In the genomic region with DNA sequence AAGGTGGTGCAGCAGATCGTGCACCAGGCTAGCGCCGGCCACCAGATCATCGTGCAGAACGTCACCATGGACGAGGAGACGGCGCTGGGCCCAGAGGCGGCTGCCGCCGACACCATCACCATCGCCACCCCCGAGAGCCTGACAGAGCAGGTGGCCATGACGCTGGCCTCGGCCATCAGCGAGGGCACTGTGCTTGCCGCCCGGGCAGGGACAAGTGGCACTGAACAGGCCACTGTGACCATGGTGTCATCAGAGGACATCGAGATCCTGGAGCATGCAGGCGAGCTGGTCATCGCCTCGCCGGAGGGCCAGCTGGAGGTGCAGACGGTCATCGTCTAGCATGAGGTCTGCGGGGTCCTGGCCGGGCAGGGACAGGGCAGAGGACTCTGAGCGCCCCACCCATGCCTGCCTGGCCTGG, we compare ENCODE assay signal across 20 cellular contexts. TPM values are rescaled to one million over a fixed set of nuclear protein-coding genes. Genes with fewer than 3 reads are reported as not detected.
DNase-seq lines count a peak whose midpoint lies in the region; ATAC-seq, FAIRE-seq and TF ChIP-seq lines count a peak whose summit lies in the region.
"Had no signal": no experiment of that assay in that cellular context is flagged by ENCODE, and none has a peak within 500 bp of the region (broad histone marks: within the 10 kb centered on the region; RNA-seq: fewer than 3 reads in every experiment).

No MANE protein-coding gene starts in this region.

- no peak overlapping the region for H2BK120ac ChIP-seq in neuronal stem cell (ENCODE audit: low read depth, low read length)

- H3K27me3 ChIP-seq in GM12878 (replicated peaks in 1 of 2; ENCODE audit: control insufficient read depth in 2 of 2, insufficient read depth in 2 of 2, low read length in 1 of 2) (no peaks in the 10 kb centered on the region), neuronal stem cell (ENCODE audit: control insufficient read depth in 3 of 3, insufficient read depth in 3 of 3, low read depth in 1 of 3, low read length in 3 of 3) (peaks cover 0 to 22% (median 7%) of the 10 kb centered on the region in 3 experiments), left ventricle myocardium inferior (ENCODE audit: low read depth) (peaks cover 23% of the 10 kb centered on the region)
- H3K27me3 ChIP-seq: MG63 had no signal

- peak overlapping the region; percentile 30 for H4K91ac ChIP-seq in neuronal stem cell (ENCODE audit: low read depth, low read length, poor library complexity)

- H3K4me1 ChIP-seq in GM12878 (ENCODE audit: control insufficient read depth, insufficient read depth, low read length), result no peaks in the 10 kb centered on the region
- peaks cover 0 to 16% of the 10 kb centered on the region in 2 donors for H3K4me1 ChIP-seq in neuronal stem cell (ENCODE audit: control insufficient read depth in 2 of 2, insufficient read depth in 1 of 2, low read depth in 1 of 2, low read length in 2 of 2)
- H3K4me1 ChIP-seq in left ventricle myocardium inferior, result peaks cover 25% of the 10 kb centered on the region

- no peak overlapping the region for H3K14ac ChIP-seq in neuronal stem cell (ENCODE audit: low read length)

- RAD21 ChIA-PET in GM12878 (lab: Charles Lee; ENCODE audit: unreplicated experiment), result no interaction called here

- H3K4ac ChIP-seq in neuronal stem cell (ENCODE audit: low read length), result no peak overlapping the region

- no peaks in the 10 kb centered on the region for H4K20me1 ChIP-seq in GM12878 (ENCODE audit: control insufficient read depth, insufficient read depth)

- H3K9me3 Mint-ChIP-seq in activated CD4-positive, alpha-beta T cell treated with anti-CD3 and anti-CD28 coated beads, Interleukin-2, amount 10 ng/mL, durations not matched to agents 24 days and 14 days, result no peaks in the 10 kb centered on the region
- no peaks in the 10 kb centered on the region for H3K9me3 Mint-ChIP-seq in activated CD4-positive, alpha-beta T cell treated with anti-CD3 and anti-CD28 coated beads, Interleukin-2, amount 10 ng/mL, durations not matched to agents 7 days and 5 days
- H3K9me3 Mint-ChIP-seq in Calu3 (ENCODE audit: low read depth, unreplicated experiment), result no peaks in the 10 kb centered on the region
- H3K9me3 Mint-ChIP-seq: CD4-positive, CD25-positive, alpha-beta regulatory T cell had no signal

- 97% methylated on average over 26 of the region's 28 CpGs for WGBS in GM12878 (ENCODE audit: insufficient coverage, insufficient replicate concordance, low lambda C conversion rate, missing lambda C conversion rate)
- no CpG with 5 or more reads among the region's 28 CpGs for whole genome bisulfite sequencing in neuronal stem cell (ENCODE audit: extremely low coverage in 2 of 2, insufficient read length in 2 of 2, insufficient replicate concordance in 1 of 2), 2 donors

- in situ Hi-C loops in GM12878 (cut with MboI), result no loop called here

- no peak for FAIRE-seq in GM12878 (lab: Jason Lieb, UNC)

- peak overlapping the region; percentile 80 for H3K23ac ChIP-seq in neuronal stem cell (ENCODE audit: low read depth, low read length, poor library complexity)

- no peaks in the 10 kb centered on the region for H3K27me3 Mint-ChIP-seq in activated CD4-positive, alpha-beta T cell treated with anti-CD3 and anti-CD28 coated beads, Interleukin-2, amount 10 ng/mL, durations not matched to agents 24 days and 14 days
- no peaks in the 10 kb centered on the region for H3K27me3 Mint-ChIP-seq in activated CD4-positive, alpha-beta T cell treated with anti-CD3 and anti-CD28 coated beads, Interleukin-2, amount 10 ng/mL, durations not matched to agents 7 days and 5 days
- H3K27me3 Mint-ChIP-seq in Calu3 (ENCODE audit: unreplicated experiment), result no peaks in the 10 kb centered on the region

- TF ChIP-seq CTCF in Calu3 (IDR thresholded peaks at IDR 0.05; ENCODE audit: unreplicated experiment), result no peak
- TF ChIP-seq CTCF in GM12878 (IDR thresholded peaks at IDR 0.05 in 2 of 3, conservative IDR thresholded peaks at IDR 0.05 in 1 of 3; ENCODE audit: control insufficient read depth in 2 of 3, extremely low read depth in 1 of 3, insufficient read depth in 1 of 3, low read depth in 3 of 3, low read length in 3 of 3), result no peak
- no peak for TF ChIP-seq CTCF in left ventricle myocardium inferior (IDR thresholded peaks at IDR 0.05; ENCODE audit: borderline replicate concordance)

- no peak for ATAC-seq in GM12878

- H2AK5ac ChIP-seq in neuronal stem cell (ENCODE audit: low read depth, low read length), result no peak overlapping the region

- peak; percentile 10; the same call in 1 of the 2 replicates for TF ChIP-seq POLR2A in GM12878 (IDR thresholded peaks at IDR 0.05; ENCODE audit: low read depth, low read length)

- BruUV-seq in Calu3 (replicated peaks; lab: Mats Ljungman, UMichigan), result no TSS peak
- BruUV-seq in GM12878 (replicated peaks; lab: Mats Ljungman, UMichigan), result no TSS peak

- SMC1A ChIA-PET in GM12878 (lab: Charles Lee; ENCODE audit: uncharacterized antibody, unreplicated experiment), result no interaction called here

- peak overlapping the region; percentile 25 for H3K27ac Mint-ChIP-seq in activated CD4-positive, alpha-beta T cell treated with anti-CD3 and anti-CD28 coated beads, Interleukin-2, amount 10 ng/mL, durations not matched to agents 24 days and 14 days
- H3K27ac Mint-ChIP-seq in activated CD4-positive, alpha-beta T cell treated with anti-CD3 and anti-CD28 coated beads, Interleukin-2, amount 10 ng/mL, durations not matched to agents 7 days and 5 days, result no peak overlapping the region
- peak overlapping the region; percentile 31 for H3K27ac Mint-ChIP-seq in Calu3 (ENCODE audit: unreplicated experiment)
- H3K27ac Mint-ChIP-seq: CD4-positive, CD25-positive, alpha-beta regulatory T cell had no signal

- no peak overlapping the region for H4K8ac ChIP-seq in neuronal stem cell (ENCODE audit: low read depth, low read length)

- H3K36me3 ChIP-seq in GM12878 (ENCODE audit: control insufficient read depth in 2 of 2, insufficient read depth in 2 of 2, low read length in 1 of 2) (peaks cover 0 to 33% of the 10 kb centered on the region in 2 experiments; a peak in 3 of 4 replicates), neuronal stem cell (replicated peaks in 1 of 2; ENCODE audit: control insufficient read depth in 2 of 2, insufficient read depth in 2 of 2, low read length in 2 of 2) (peaks cover 34 to 80% of the 10 kb centered on the region in 2 donors), left ventricle myocardium inferior (peaks cover 61% of the 10 kb centered on the region)

- H2BK5ac ChIP-seq in neuronal stem cell (ENCODE audit: low read length), result no peak overlapping the region

- no peaks in the 10 kb centered on the region for H3K4me1 Mint-ChIP-seq in activated CD4-positive, alpha-beta T cell treated with anti-CD3 and anti-CD28 coated beads, Interleukin-2, amount 10 ng/mL, durations not matched to agents 24 days and 14 days
- H3K4me1 Mint-ChIP-seq in activated CD4-positive, alpha-beta T cell treated with anti-CD3 and anti-CD28 coated beads, Interleukin-2, amount 10 ng/mL, durations not matched to agents 7 days and 5 days, result no peaks in the 10 kb centered on the region
- H3K4me1 Mint-ChIP-seq in Calu3 (ENCODE audit: low read depth, unreplicated experiment), result peaks cover 8% of the 10 kb centered on the region

- H3K4me3 Mint-ChIP-seq in activated CD4-positive, alpha-beta T cell treated with anti-CD3 and anti-CD28 coated beads, Interleukin-2, amount 10 ng/mL, durations not matched to agents 24 days and 14 days, result no peak overlapping the region
- H3K4me3 Mint-ChIP-seq in activated CD4-positive, alpha-beta T cell treated with anti-CD3 and anti-CD28 coated beads, Interleukin-2, amount 10 ng/mL, durations not matched to agents 7 days and 5 days, result no peak overlapping the region
- H3K4me3 Mint-ChIP-seq in Calu3 (ENCODE audit: low read depth, unreplicated experiment), result peak overlapping the region; percentile 32

- H2BK15ac ChIP-seq in neuronal stem cell (ENCODE audit: low read length), result no peak overlapping the region

- no peaks in the 10 kb centered on the region for H3K9me3 ChIP-seq in GM12878 (replicated peaks; ENCODE audit: control insufficient read depth, insufficient read depth, low read length)
- H3K9me3 ChIP-seq in neuronal stem cell (replicated peaks in 1 of 2; ENCODE audit: control insufficient read depth in 2 of 2, insufficient read depth in 1 of 2, low read depth in 1 of 2, low read length in 2 of 2), result peaks cover 0 to 1% of the 10 kb centered on the region in 2 donors
- no peaks in the 10 kb centered on the region for H3K9me3 ChIP-seq in left ventricle myocardium inferior (replicated peaks)
- H3K9me3 ChIP-seq: BLaER1, MG63 had no signal

- intact Hi-C loops in activated CD4-positive, alpha-beta T cell treated with anti-CD3 and anti-CD28 coated beads, Interleukin-2, amount 10 ng/mL, durations not matched to agents 24 days and 14 days (cut with micrococcal nuclease), result no loop called here
- intact Hi-C loops in Calu3 (cut with micrococcal nuclease; ENCODE audit: unreplicated experiment) (no loop called here), GM12878 (cut with micrococcal nuclease; ENCODE audit: unreplicated experiment) (no loop called here), left ventricle myocardium inferior (cut with micrococcal nuclease) (no loop called here)

- no peak for DNase-seq in activated CD4-positive, alpha-beta T cell treated with anti-CD3 and anti-CD28 coated beads, Interleukin-2, amount 10 ng/mL, durations not matched to agents 24 days and 14 days
- DNase-seq in activated CD4-positive, alpha-beta T cell treated with anti-CD3 and anti-CD28 coated beads, Interleukin-2, amount 10 ng/mL, durations not matched to agents 7 days and 5 days, result no peak
- no peak for DNase-seq in Calu3
- no peak for DNase-seq in GM12878 (ENCODE audit: low read depth, low spot score)
- DNase-seq in neuronal stem cell (ENCODE audit: low spot score), result no peak
- DNase-seq in left ventricle myocardium inferior, result no peak
- DNase-seq in NCI-H69 (lab: John Stamatoyannopoulos, UW), result no peak
- DNase-seq in SIG-M5 (lab: John Stamatoyannopoulos, UW), result no peak
- DNase-seq: CD4-positive, CD25-positive, alpha-beta regulatory T cell; GOT3; HCEC 1CT; KBM-7; MG63; NCI-H1105 treated with DMSO at 0.1 percent for 48 hours; NCI-H146; NCI-H446 treated with DMSO at 0.1 percent for 48 hours; NCI-H526 treated with DMSO at 0.1 percent for 48 hours; Right ventricle myocardium superior; RPMI8226 had no signal

- H3K36me3 Mint-ChIP-seq in activated CD4-positive, alpha-beta T cell treated with anti-CD3 and anti-CD28 coated beads, Interleukin-2, amount 10 ng/mL, durations not matched to agents 24 days and 14 days (ENCODE audit: low read depth), result peaks cover 15% of the 10 kb centered on the region
- peaks cover 7% of the 10 kb centered on the region for H3K36me3 Mint-ChIP-seq in activated CD4-positive, alpha-beta T cell treated with anti-CD3 and anti-CD28 coated beads, Interleukin-2, amount 10 ng/mL, durations not matched to agents 7 days and 5 days (ENCODE audit: low read depth)
- peaks cover 72% of the 10 kb centered on the region for H3K36me3 Mint-ChIP-seq in Calu3 (ENCODE audit: insufficient read depth, unreplicated experiment)

- no peak for TF ChIP-seq EP300 in GM12878 (IDR thresholded peaks at IDR 0.05; ENCODE audit: borderline replicate concordance in 1 of 2, control insufficient read depth in 1 of 2, low read depth in 2 of 2, low read length in 2 of 2)

- H3K4me3 ChIP-seq in GM12878 (no peak overlapping the region), neuronal stem cell (ENCODE audit: low read length in 2 of 2) (peak overlapping the region in 1 of 2 donors; percentile 23), left ventricle myocardium inferior (no peak overlapping the region)
- H3K4me3 ChIP-seq: BLaER1, MG63 had no signal

- POLR2A ChIA-PET in activated CD4-positive, alpha-beta T cell treated with anti-CD3 and anti-CD28 coated beads, Interleukin-2, amount 10 ng/mL, durations not matched to agents 7 days and 5 days (lab: Charles Lee), result no interaction called here
- POLR2A ChIA-PET in GM12878 (lab: Charles Lee), result no interaction called here

- H3K18ac ChIP-seq in neuronal stem cell (ENCODE audit: low read length), result no peak overlapping the region

- no peak overlapping the region for H3K9ac ChIP-seq in GM12878 (ENCODE audit: control insufficient read depth, insufficient read depth, low read length)
- H3K9ac ChIP-seq in neuronal stem cell (ENCODE audit: low read depth, low read length, poor library complexity), result peak overlapping the region; percentile 44
- H3K9ac ChIP-seq: BLaER1 had no signal

- peak overlapping the region; percentile 10 for H2BK12ac ChIP-seq in neuronal stem cell (ENCODE audit: low read length)

- H3K4me2 ChIP-seq in GM12878 (ENCODE audit: control insufficient read depth, insufficient read depth) (no peak overlapping the region), neuronal stem cell (ENCODE audit: insufficient read depth, low read length, poor library complexity, severe bottlenecking) (no peak overlapping the region)

- H2AFZ ChIP-seq in GM12878 (ENCODE audit: control insufficient read depth, low read depth, low read length) (no peak overlapping the region), neuronal stem cell (ENCODE audit: low read length) (no peak overlapping the region)

- H3K79me2 ChIP-seq in GM12878 (ENCODE audit: control insufficient read depth, insufficient read depth, low read length), result no peaks in the 10 kb centered on the region

- H3K27ac ChIP-seq in GM12878 (ENCODE audit: control insufficient read depth, insufficient read depth), result no peak overlapping the region
- no peak overlapping the region for H3K27ac ChIP-seq in neuronal stem cell (replicated peaks; ENCODE audit: low read length)
- no peak overlapping the region for H3K27ac ChIP-seq in left ventricle myocardium inferior (replicated peaks)
- H3K27ac ChIP-seq: BLaER1 had no signal

- peaks cover 12% of the 10 kb centered on the region for H3K79me1 ChIP-seq in neuronal stem cell (ENCODE audit: low read depth, low read length)

- TF ChIP-seq RAD21 in GM12878 (IDR thresholded peaks at IDR 0.05; ENCODE audit: insufficient read depth, low read depth, low read length), result no peak

- CTCF ChIA-PET in activated CD4-positive, alpha-beta T cell treated with anti-CD3 and anti-CD28 coated beads, Interleukin-2, amount 10 ng/mL, durations not matched to agents 7 days and 5 days (lab: Charles Lee), result no interaction called here
- CTCF ChIA-PET in Calu3 (lab: Charles Lee) (no interaction called here), GM12878 (lab: Yijun Ruan, JAX) (no interaction called here)

RNA-seq across cellular contexts. Expression of a gene that starts 1.0 kb away (rescaled TPM):
- total RNA-seq in activated CD4-positive, alpha-beta T cell treated with anti-CD3 and anti-CD28 coated beads, Interleukin-2, amount 10 ng/mL, durations not matched to agents 24 days and 14 days, result 1.7 and 2.1 TPM in 2 replicates
- 1 to 10 TPM; 2.0 to 3.4 TPM for total RNA-seq in activated CD4-positive, alpha-beta T cell treated with anti-CD3 and anti-CD28 coated beads, Interleukin-2, amount 10 ng/mL, durations not matched to agents 7 days and 5 days
- total RNA-seq in Calu3 (2022) (5.7 and 7.5 TPM in 2 replicates), GM12878 (2014; rRNA removed) (0.71 and 1.2 TPM in 2 replicates), GM12878 (2014; rRNA removed; fragmentation: Illumina TruSeq; extraction: Trizol) (0.22 and 0.23 TPM in 2 replicates), GM12878 (2021) (0.93 and 1.5 TPM in 2 replicates), left ventricle myocardium inferior (0.47 TPM)
- 3.8 and 7.3 TPM in 2 replicates for total RNA-seq in GM12878 (2013; cell fraction: nucleolus; rRNA removed)
- polyA plus RNA-seq in GM12878 (2011; ENCODE audit: low read depth), result not detected
- polyA plus RNA-seq in GM12878 (2011; rRNA removed) (0.36 and 0.76 TPM in 2 replicates), GM12878 (2014; fragmentation: Illumina TruSeq; extraction: Trizol) (0.06 TPM in 1 of 2 replicates, not detected in the other), GM12878 (2014; fragmentation: Nextera tagmentation; extraction: Ambion mirVana) (under 1 TPM; 0.10 to 0.13 TPM), GM12878 (2014; rRNA removed) (0.79 and 1.7 TPM in 2 replicates), GM12878 (2016; fragmentation: Nextera tagmentation; extraction: Ambion mirVana) (under 1 TPM; 0.20 to 0.36 TPM)
- polyA plus RNA-seq in GM12878 (2011; cell fraction: cytosol; rRNA removed), result 0.88 and 2.8 TPM in 2 replicates
- polyA plus RNA-seq in GM12878 (2011; cell fraction: nucleus; rRNA removed), result 23.0 and 27.6 TPM in 2 replicates
- 0.26 and 0.46 TPM in 2 replicates for polyA plus RNA-seq in GM12878 (2012)
- 0.46 and 0.51 TPM in 2 replicates for polyA minus RNA-seq in GM12878 (2011; rRNA and poly(A)+ RNA removed)
- 0.42 TPM in 1 of 2 replicates, not detected in the other for polyA minus RNA-seq in GM12878 (2011; cell fraction: cytosol; rRNA and poly(A)+ RNA removed)
- 2.1 and 4.7 TPM in 2 replicates for polyA minus RNA-seq in GM12878 (2011; cell fraction: nucleus; rRNA and poly(A)+ RNA removed)
- 0.26 TPM for polyA plus RNA-seq in neuronal stem cell (2013, experiment 1 of 2)
- 0.30 TPM for polyA plus RNA-seq in neuronal stem cell (2013, experiment 2 of 2)
- polyA plus RNA-seq: CD4-positive, CD25-positive, alpha-beta regulatory T cell had no signal

RNA-seq across cellular contexts. Expression of a gene that starts 11.9 kb away (rescaled TPM):
- 33.4 and 34.7 TPM in 2 replicates for total RNA-seq in activated CD4-positive, alpha-beta T cell treated with anti-CD3 and anti-CD28 coated beads, Interleukin-2, amount 10 ng/mL, durations not matched to agents 24 days and 14 days
- 10 to 100 TPM; 28.8 to 32.6 TPM for total RNA-seq in activated CD4-positive, alpha-beta T cell treated with anti-CD3 and anti-CD28 coated beads, Interleukin-2, amount 10 ng/mL, durations not matched to agents 7 days and 5 days
- total RNA-seq in Calu3 (2022) (35.4 and 36.5 TPM in 2 replicates), GM12878 (2014; rRNA removed) (26.0 and 36.5 TPM in 2 replicates), GM12878 (2014; rRNA removed; fragmentation: Illumina TruSeq; extraction: Trizol) (6.0 and 6.9 TPM in 2 replicates), GM12878 (2021) (27.8 and 33.2 TPM in 2 replicates), left ventricle myocardium inferior (13.5 TPM)
- 52.9 and 53.6 TPM in 2 replicates for total RNA-seq in GM12878 (2013; cell fraction: nucleolus; rRNA removed)
- polyA plus RNA-seq in GM12878 (2011; ENCODE audit: low read depth), result 3.8 TPM
- polyA plus RNA-seq in GM12878 (2011; rRNA removed) (3.1 and 10.8 TPM in 2 replicates), GM12878 (2014; fragmentation: Illumina TruSeq; extraction: Trizol) (0.32 and 2.3 TPM in 2 replicates), GM12878 (2014; fragmentation: Nextera tagmentation; extraction: Ambion mirVana) (1 to 10 TPM in 1 of 2 experiments, under 1 TPM in 1; 0.23 to 2.1 TPM), GM12878 (2014; rRNA removed) (26.7 and 34.0 TPM in 2 replicates), GM12878 (2016; fragmentation: Nextera tagmentation; extraction: Ambion mirVana) (10 to 100 TPM; 18.2 to 25.6 TPM)
- 11.5 and 28.4 TPM in 2 replicates for polyA plus RNA-seq in GM12878 (2011; cell fraction: cytosol; rRNA removed)
- 140 and 186 TPM in 2 replicates for polyA plus RNA-seq in GM12878 (2011; cell fraction: nucleus; rRNA removed)
- 14.9 and 18.6 TPM in 2 replicates for polyA plus RNA-seq in GM12878 (2012)
- 6.8 and 16.1 TPM in 2 replicates for polyA minus RNA-seq in GM12878 (2011; rRNA and poly(A)+ RNA removed)
- polyA minus RNA-seq in GM12878 (2011; cell fraction: cytosol; rRNA and poly(A)+ RNA removed), result 7.1 and 8.9 TPM in 2 replicates
- 28.9 and 32.5 TPM in 2 replicates for polyA minus RNA-seq in GM12878 (2011; cell fraction: nucleus; rRNA and poly(A)+ RNA removed)
- polyA plus RNA-seq in neuronal stem cell (2013, experiment 1 of 2), result 10.6 TPM
- polyA plus RNA-seq in neuronal stem cell (2013, experiment 2 of 2), result 9.7 TPM

RNA-seq across cellular contexts. Expression of a gene that starts 16.1 kb away (rescaled TPM):
- 34.1 and 38.7 TPM in 2 replicates for total RNA-seq in activated CD4-positive, alpha-beta T cell treated with anti-CD3 and anti-CD28 coated beads, Interleukin-2, amount 10 ng/mL, durations not matched to agents 24 days and 14 days
- total RNA-seq in activated CD4-positive, alpha-beta T cell treated with anti-CD3 and anti-CD28 coated beads, Interleukin-2, amount 10 ng/mL, durations not matched to agents 7 days and 5 days, result 10 to 100 TPM; 30.8 to 42.5 TPM
- total RNA-seq in Calu3 (2022), result 85.7 and 87.5 TPM in 2 replicates
- 37.8 and 39.2 TPM in 2 replicates for total RNA-seq in GM12878 (2013; cell fraction: nucleolus; rRNA removed)
- total RNA-seq in GM12878 (2014; rRNA removed), result 40.3 and 55.7 TPM in 2 replicates
- total RNA-seq in GM12878 (2014; rRNA removed; fragmentation: Illumina TruSeq; extraction: Trizol), result 12.7 and 13.5 TPM in 2 replicates
- total RNA-seq in GM12878 (2021), result 61.0 and 62.1 TPM in 2 replicates
- polyA plus RNA-seq in GM12878 (2011; ENCODE audit: low read depth), result 7.1 TPM
- polyA plus RNA-seq in GM12878 (2011; rRNA removed), result 18.1 and 35.8 TPM in 2 replicates
- 51.3 and 89.5 TPM in 2 replicates for polyA plus RNA-seq in GM12878 (2011; cell fraction: cytosol; rRNA removed)
- 55.2 and 55.6 TPM in 2 replicates for polyA plus RNA-seq in GM12878 (2011; cell fraction: nucleus; rRNA removed)
- 32.4 and 36.2 TPM in 2 replicates for polyA plus RNA-seq in GM12878 (2012)
- 1.7 and 7.2 TPM in 2 replicates for polyA plus RNA-seq in GM12878 (2014; fragmentation: Illumina TruSeq; extraction: Trizol)
- 10 to 100 TPM in 1 of 2 experiments, 1 to 10 TPM in 1; 2.2 to 13.8 TPM for polyA plus RNA-seq in GM12878 (2014; fragmentation: Nextera tagmentation; extraction: Ambion mirVana)
- polyA plus RNA-seq in GM12878 (2014; rRNA removed), result 65.2 and 71.9 TPM in 2 replicates
- 10 to 100 TPM; 12.7 to 82.1 TPM for polyA plus RNA-seq in GM12878 (2016; fragmentation: Nextera tagmentation; extraction: Ambion mirVana)
- 6.6 and 22.3 TPM in 2 replicates for polyA minus RNA-seq in GM12878 (2011; rRNA and poly(A)+ RNA removed)
- polyA minus RNA-seq in GM12878 (2011; cell fraction: cytosol; rRNA and poly(A)+ RNA removed), result 14.2 and 17.0 TPM in 2 replicates
- polyA minus RNA-seq in GM12878 (2011; cell fraction: nucleus; rRNA and poly(A)+ RNA removed), result 11.7 and 20.1 TPM in 2 replicates
- 58.4 TPM for polyA plus RNA-seq in neuronal stem cell (2013, experiment 1 of 2)
- 57.0 TPM for polyA plus RNA-seq in neuronal stem cell (2013, experiment 2 of 2)
- 165 TPM for total RNA-seq in left ventricle myocardium inferior

RNA-seq across cellular contexts. Expression of a gene that starts 20.6 kb away (rescaled TPM):
- 38.7 and 38.9 TPM in 2 replicates for total RNA-seq in activated CD4-positive, alpha-beta T cell treated with anti-CD3 and anti-CD28 coated beads, Interleukin-2, amount 10 ng/mL, durations not matched to agents 24 days and 14 days
- total RNA-seq in activated CD4-positive, alpha-beta T cell treated with anti-CD3 and anti-CD28 coated beads, Interleukin-2, amount 10 ng/mL, durations not matched to agents 7 days and 5 days, result 10 to 100 TPM; 19.4 to 22.9 TPM
- 45.0 and 49.6 TPM in 2 replicates for total RNA-seq in Calu3 (2022)
- 13.3 and 13.5 TPM in 2 replicates for total RNA-seq in GM12878 (2013; cell fraction: nucleolus; rRNA removed)
- total RNA-seq in GM12878 (2014; rRNA removed), result 22.4 and 25.4 TPM in 2 replicates
- total RNA-seq in GM12878 (2014; rRNA removed; fragmentation: Illumina TruSeq; extraction: Trizol), result 9.4 and 10.8 TPM in 2 replicates
- 25.7 and 26.1 TPM in 2 replicates for total RNA-seq in GM12878 (2021)
- 2.5 TPM for polyA plus RNA-seq in GM12878 (2011; ENCODE audit: low read depth)
- 4.1 and 6.4 TPM in 2 replicates for polyA plus RNA-seq in GM12878 (2011; rRNA removed)
- polyA plus RNA-seq in GM12878 (2011; cell fraction: cytosol; rRNA removed), result 7.4 and 14.2 TPM in 2 replicates
- 26.4 and 33.0 TPM in 2 replicates for polyA plus RNA-seq in GM12878 (2011; cell fraction: nucleus; rRNA removed)
- polyA plus RNA-seq in GM12878 (2012), result 7.3 and 9.3 TPM in 2 replicates
- polyA plus RNA-seq in GM12878 (2014; fragmentation: Illumina TruSeq; extraction: Trizol), result 2.2 and 5.6 TPM in 2 replicates
- polyA plus RNA-seq in GM12878 (2014; fragmentation: Nextera tagmentation; extraction: Ambion mirVana), result 1 to 10 TPM in 1 of 2 experiments, under 1 TPM in 1; 0.42 to 5.0 TPM
- polyA plus RNA-seq in GM12878 (2014; rRNA removed), result 28.0 and 34.9 TPM in 2 replicates
- 10 to 100 TPM; 13.4 to 25.4 TPM for polyA plus RNA-seq in GM12878 (2016; fragmentation: Nextera tagmentation; extraction: Ambion mirVana)
- 3.1 and 5.9 TPM in 2 replicates for polyA minus RNA-seq in GM12878 (2011; rRNA and poly(A)+ RNA removed)
- polyA minus RNA-seq in GM12878 (2011; cell fraction: cytosol; rRNA and poly(A)+ RNA removed), result 4.1 and 5.5 TPM in 2 replicates
- 9.1 and 16.8 TPM in 2 replicates for polyA minus RNA-seq in GM12878 (2011; cell fraction: nucleus; rRNA and poly(A)+ RNA removed)
- 32.8 TPM for polyA plus RNA-seq in neuronal stem cell (2013, experiment 1 of 2)
- 31.7 TPM for polyA plus RNA-seq in neuronal stem cell (2013, experiment 2 of 2)
- 34.1 TPM for total RNA-seq in left ventricle myocardium inferior

RNA-seq across cellular contexts. Expression of a gene that starts 24.6 kb away (rescaled TPM):
- 22.2 and 23.1 TPM in 2 replicates for total RNA-seq in activated CD4-positive, alpha-beta T cell treated with anti-CD3 and anti-CD28 coated beads, Interleukin-2, amount 10 ng/mL, durations not matched to agents 24 days and 14 days
- total RNA-seq in activated CD4-positive, alpha-beta T cell treated with anti-CD3 and anti-CD28 coated beads, Interleukin-2, amount 10 ng/mL, durations not matched to agents 7 days and 5 days, result 10 to 100 TPM; 13.9 to 17.4 TPM
- total RNA-seq in Calu3 (2022) (15.8 and 17.3 TPM in 2 replicates), GM12878 (2014; rRNA removed) (9.1 and 9.6 TPM in 2 replicates), GM12878 (2014; rRNA removed; fragmentation: Illumina TruSeq; extraction: Trizol) (1.5 and 2.7 TPM in 2 replicates), GM12878 (2021) (5.3 and 5.8 TPM in 2 replicates), left ventricle myocardium inferior (10.9 TPM)
- 4.3 and 6.3 TPM in 2 replicates for total RNA-seq in GM12878 (2013; cell fraction: nucleolus; rRNA removed)
- polyA plus RNA-seq in GM12878 (2011; ENCODE audit: low read depth), result 0.43 TPM
- polyA plus RNA-seq in GM12878 (2011; rRNA removed) (0.66 and 1.5 TPM in 2 replicates), GM12878 (2014; fragmentation: Illumina TruSeq; extraction: Trizol) (1.5 TPM in 1 of 2 replicates, not detected in the other), GM12878 (2014; fragmentation: Nextera tagmentation; extraction: Ambion mirVana) (under 1 TPM in 1 of 2 experiments, not detected in 1; 0.58 TPM), GM12878 (2014; rRNA removed) (7.5 and 11.6 TPM in 2 replicates), GM12878 (2016; fragmentation: Nextera tagmentation; extraction: Ambion mirVana) (1 to 10 TPM in 1 of 2 experiments, under 1 TPM in 1; 0.84 to 1.1 TPM)
- polyA plus RNA-seq in GM12878 (2011; cell fraction: cytosol; rRNA removed), result 1.2 and 9.8 TPM in 2 replicates
- polyA plus RNA-seq in GM12878 (2011; cell fraction: nucleus; rRNA removed), result 34.9 and 41.5 TPM in 2 replicates
- polyA plus RNA-seq in GM12878 (2012), result 4.2 and 7.4 TPM in 2 replicates
- polyA minus RNA-seq in GM12878 (2011; rRNA and poly(A)+ RNA removed), result 0.44 and 1.7 TPM in 2 replicates
- 2.4 and 4.0 TPM in 2 replicates for polyA minus RNA-seq in GM12878 (2011; cell fraction: cytosol; rRNA and poly(A)+ RNA removed)
- 5.4 and 10.9 TPM in 2 replicates for polyA minus RNA-seq in GM12878 (2011; cell fraction: nucleus; rRNA and poly(A)+ RNA removed)
- polyA plus RNA-seq in neuronal stem cell (2013, experiment 1 of 2), result 9.0 TPM
- polyA plus RNA-seq in neuronal stem cell (2013, experiment 2 of 2), result 9.1 TPM
